ENCODE assay signal across 1 cellular context in the genomic region with DNA sequence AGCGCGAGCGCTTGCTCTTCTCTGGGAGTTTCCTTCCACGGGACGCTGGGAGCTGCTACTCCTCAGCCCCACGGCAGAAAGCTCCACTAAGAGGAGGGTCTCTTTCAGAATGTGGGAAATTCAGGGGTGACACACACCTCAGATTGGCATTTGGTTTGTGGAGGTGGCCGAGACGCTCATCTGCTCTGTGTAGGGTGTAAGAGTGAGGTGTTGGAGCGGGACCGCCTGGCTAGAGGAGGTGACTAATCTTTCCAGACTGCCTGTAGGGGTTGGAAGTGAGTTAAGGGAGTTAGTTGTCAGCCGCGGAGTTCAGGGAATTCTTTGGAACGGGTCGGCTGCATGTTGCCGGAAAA.
TF ChIP-seq lines count a peak whose summit lies in the region.

No MANE protein-coding gene starts in this region.

TF ChIP-seq in H1, 55 proteins besides CTCF, POLR2A, EP300 and RAD21 (continued from another document):
- no peak for TF ChIP-seq RFX5 (IDR thresholded peaks at IDR 0.05; ENCODE audit: borderline replicate concordance, low read depth, low read length)
- no peak for TF ChIP-seq TEAD4 (IDR thresholded peaks at IDR 0.05; ENCODE audit: low read depth, low read length)
- TF ChIP-seq SRF (IDR thresholded peaks at IDR 0.05; ENCODE audit: low read depth, low read length) = no peak
- 0 out of 4 replicates have a peak, but pooled peaks of 1 of the 2 experiments have one; percentile 36 for TF ChIP-seq HDAC2 (IDR thresholded peaks at IDR 0.05; ENCODE audit: borderline replicate concordance in 1 of 2, low read depth in 2 of 2, low read length in 2 of 2)
- TF ChIP-seq CBX8 (IDR thresholded peaks at IDR 0.05; ENCODE audit: borderline replicate concordance, low read depth, low read length) = no peak
- TF ChIP-seq, protein P1, sequence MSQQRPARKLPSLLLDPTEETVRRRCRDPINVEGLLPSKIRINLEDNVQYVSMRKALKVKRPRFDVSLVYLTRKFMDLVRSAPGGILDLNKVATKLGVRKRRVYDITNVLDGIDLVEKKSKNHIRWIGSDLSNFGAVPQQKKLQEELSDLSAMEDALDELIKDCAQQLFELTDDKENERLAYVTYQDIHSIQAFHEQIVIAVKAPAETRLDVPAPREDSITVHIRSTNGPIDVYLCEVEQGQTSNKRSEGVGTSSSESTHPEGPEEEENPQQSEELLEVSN (IDR thresholded peaks at IDR 0.05) = no peak
- no peak for TF ChIP-seq CHD1 (IDR thresholded peaks at IDR 0.05; ENCODE audit: low read depth, low read length)
- TF ChIP-seq CREB1 (IDR thresholded peaks at IDR 0.05) = no peak
- TF ChIP-seq NANOG (IDR thresholded peaks at IDR 0.05; ENCODE audit: insufficient read depth, low read depth, low read length, poor library complexity, severe bottlenecking) = no peak
- TF ChIP-seq SP4 (IDR thresholded peaks at IDR 0.05; ENCODE audit: low read length) = no peak
